1 cellular context compared by ENCODE assay signal in the genomic region with DNA sequence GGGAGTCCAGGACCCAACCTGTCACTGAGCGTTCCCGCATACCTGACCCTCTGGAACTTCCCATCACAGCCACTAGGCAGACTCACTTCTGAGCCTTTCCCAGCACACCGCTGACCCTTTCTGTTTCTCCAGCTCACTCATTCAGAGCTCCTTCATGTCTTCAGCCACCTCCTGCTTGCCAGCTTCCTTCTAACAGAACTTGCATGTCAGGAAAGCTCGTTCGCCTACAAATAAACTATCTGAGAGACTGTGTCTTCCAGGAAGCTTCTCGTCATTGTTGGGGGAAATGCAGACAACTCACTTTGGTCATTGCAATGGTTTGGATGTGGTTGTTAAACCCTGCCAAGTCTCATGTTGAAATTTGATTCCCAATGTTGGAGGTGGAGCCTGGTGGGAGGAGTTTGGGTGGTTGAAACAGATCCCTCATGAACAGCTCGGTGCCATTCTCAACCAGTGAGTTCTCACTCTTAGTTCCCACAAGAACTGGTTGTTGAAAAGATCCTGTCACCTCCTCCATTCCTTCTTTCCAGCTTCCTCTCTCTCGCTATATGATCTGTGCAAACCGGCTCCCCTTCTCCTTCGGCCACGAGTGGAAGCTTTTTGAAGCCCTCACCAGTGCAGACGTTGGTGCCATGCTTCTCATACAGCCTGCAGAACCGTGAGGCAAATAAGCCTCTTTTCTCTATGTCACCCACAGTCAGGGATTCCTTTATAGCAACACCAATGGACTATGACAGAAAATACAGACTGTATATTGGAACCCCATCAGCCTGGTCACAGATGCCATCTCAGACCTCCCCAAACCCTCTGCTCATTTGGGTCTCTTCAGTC.
TF ChIP-seq lines count a peak whose summit lies in the region.

No MANE protein-coding gene starts in this region.

TF ChIP-seq in K562, 482 proteins besides CTCF, POLR2A, EP300 and RAD21:
- TF ChIP-seq NONO (IDR thresholded peaks at IDR 0.05; ENCODE audit: low read depth in 2 of 2, low read length in 1 of 2) (no peak), PBX2 (CRISPR knock-in tag; IDR thresholded peaks at IDR 0.05; ENCODE audit: low read depth) (no peak), PBX2 (tag; conservative IDR thresholded peaks at IDR 0.05; ENCODE audit: low read depth) (no peak), POLR2B (IDR thresholded peaks at IDR 0.05; ENCODE audit: low read depth, partially characterized antibody) (no peak), JUND (IDR thresholded peaks at IDR 0.05; ENCODE audit: borderline replicate concordance, low read depth, low read length) (no peak), JUND (tag; IDR thresholded peaks at IDR 0.05; ENCODE audit: borderline replicate concordance, low read depth, low read length) (no peak), KLF13 (tag; IDR thresholded peaks at IDR 0.05; ENCODE audit: borderline replicate concordance, low read depth) (no peak), EP400 (IDR thresholded peaks at IDR 0.05) (no peak), MYNN (IDR thresholded peaks at IDR 0.05) (no peak), MYNN (CRISPR knock-in tag; IDR thresholded peaks at IDR 0.05) (no peak), SP1 (CRISPR knock-in tag; IDR thresholded peaks at IDR 0.05) (no peak), SAFB2 (IDR thresholded peaks at IDR 0.05; ENCODE audit: borderline replicate concordance, low read depth, low read length, severe bottlenecking) (no peak), STAT5B (CRISPR knock-in tag; IDR thresholded peaks at IDR 0.05) (no peak), TFAM (CRISPR knock-in tag; conservative IDR thresholded peaks at IDR 0.05) (no peak), ADNP (tag; IDR thresholded peaks at IDR 0.05) (no peak), TBL1XR1 (IDR thresholded peaks at IDR 0.05; ENCODE audit: low read length in 2 of 2) (no peak), LEF1 (IDR thresholded peaks at IDR 0.05) (no peak), ZNF24 (IDR thresholded peaks at IDR 0.05) (no peak)
- TF ChIP-seq, protein P1, sequence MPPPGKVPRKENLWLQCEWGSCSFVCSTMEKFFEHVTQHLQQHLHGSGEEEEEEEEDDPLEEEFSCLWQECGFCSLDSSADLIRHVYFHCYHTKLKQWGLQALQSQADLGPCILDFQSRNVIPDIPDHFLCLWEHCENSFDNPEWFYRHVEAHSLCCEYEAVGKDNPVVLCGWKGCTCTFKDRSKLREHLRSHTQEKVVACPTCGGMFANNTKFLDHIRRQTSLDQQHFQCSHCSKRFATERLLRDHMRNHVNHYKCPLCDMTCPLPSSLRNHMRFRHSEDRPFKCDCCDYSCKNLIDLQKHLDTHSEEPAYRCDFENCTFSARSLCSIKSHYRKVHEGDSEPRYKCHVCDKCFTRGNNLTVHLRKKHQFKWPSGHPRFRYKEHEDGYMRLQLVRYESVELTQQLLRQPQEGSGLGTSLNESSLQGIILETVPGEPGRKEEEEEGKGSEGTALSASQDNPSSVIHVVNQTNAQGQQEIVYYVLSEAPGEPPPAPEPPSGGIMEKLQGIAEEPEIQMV (tag; conservative IDR thresholded peaks at IDR 0.05; ENCODE audit: low read depth): no peak
- TF ChIP-seq, protein P2, sequence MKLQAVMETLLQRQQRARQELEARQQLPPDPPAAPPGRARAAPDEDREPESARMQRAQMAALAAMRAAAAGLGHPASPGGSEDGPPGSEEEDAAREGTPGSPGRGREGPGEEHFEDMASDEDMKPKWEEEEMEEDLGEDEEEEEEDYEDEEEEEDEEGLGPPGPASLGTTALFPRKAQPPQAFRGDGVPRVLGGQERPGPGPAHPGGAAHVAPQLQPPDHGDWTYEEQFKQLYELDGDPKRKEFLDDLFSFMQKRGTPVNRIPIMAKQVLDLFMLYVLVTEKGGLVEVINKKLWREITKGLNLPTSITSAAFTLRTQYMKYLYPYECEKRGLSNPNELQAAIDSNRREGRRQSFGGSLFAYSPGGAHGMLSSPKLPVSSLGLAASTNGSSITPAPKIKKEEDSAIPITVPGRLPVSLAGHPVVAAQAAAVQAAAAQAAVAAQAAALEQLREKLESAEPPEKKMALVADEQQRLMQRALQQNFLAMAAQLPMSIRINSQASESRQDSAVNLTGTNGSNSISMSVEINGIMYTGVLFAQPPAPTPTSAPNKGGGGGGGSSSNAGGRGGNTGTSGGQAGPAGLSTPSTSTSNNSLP (IDR thresholded peaks at IDR 0.05; ENCODE audit: borderline replicate concordance, low read depth, low read length): no peak
